Comparison of ENCODE assay signal across 11 cellular contexts in the genomic region with DNA sequence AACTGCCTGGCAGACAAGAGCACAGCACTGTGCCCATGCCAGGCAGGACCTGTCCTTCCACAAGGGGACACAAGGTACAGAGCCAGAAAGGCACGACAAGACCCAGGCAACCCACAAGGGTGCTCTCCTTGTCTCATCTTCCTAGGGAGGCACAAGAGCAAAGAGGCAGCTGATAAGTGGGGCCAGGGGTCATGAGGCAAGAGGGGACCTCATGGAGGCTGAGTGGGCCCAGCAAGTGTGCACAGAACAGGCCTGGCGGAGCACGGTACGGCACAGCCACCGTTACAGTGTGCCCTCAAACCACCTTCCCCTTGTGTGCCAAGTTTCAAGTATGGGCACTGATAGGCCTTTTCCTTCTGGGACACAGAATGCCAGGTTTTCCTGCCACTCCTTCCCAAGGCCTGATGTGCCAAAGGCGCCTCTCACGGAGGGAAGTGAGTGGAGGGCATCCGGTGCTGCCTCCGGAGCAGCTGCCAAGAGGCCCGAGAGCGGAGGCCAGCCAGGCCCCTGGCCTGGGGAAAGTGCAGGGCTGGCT.
A peak's percentile ranks its signal among the peaks of the same experiment; 100 is the strongest.
DNase-seq lines count a peak whose midpoint lies in the region; ATAC-seq and TF ChIP-seq lines count a peak whose summit lies in the region.
"Had no signal": no experiment of that assay in that cellular context is flagged by ENCODE, and none has a peak within 500 bp of the region (broad histone marks: within the 10 kb centered on the region; RNA-seq: fewer than 3 reads in every experiment).

No MANE protein-coding gene starts in this region.

- peaks cover 50 to 84% of the 10 kb centered on the region in 2 donors for H3K36me3 Mint-ChIP-seq in CD14-positive monocyte
- peaks cover 72% of the 10 kb centered on the region for H3K36me3 Mint-ChIP-seq in activated B cell treated with CpG ODN at 0.5 μM for 24 hours (ENCODE audit: low read depth)

- no peaks in the 10 kb centered on the region for H3K4me1 ChIP-seq in aorta (ENCODE audit: control insufficient read depth in 1 of 2, insufficient read depth in 2 of 2, low read length in 2 of 2)

- ATAC-seq in activated B cell treated with CpG ODN at 0.5 μM for 24 hours (ENCODE audit: low read depth) = no peak
- peak; percentile 28 for ATAC-seq in left cardiac atrium
- no peak for ATAC-seq in GM21717 (IDR thresholded peaks at IDR 0.05; ENCODE audit: unreplicated experiment)
- no peak for ATAC-seq in aorta (ENCODE audit: low FRiP score)

- DNase-seq in CD14-positive monocyte (ENCODE audit: low spot score) (no peak), activated B cell treated with CpG ODN at 0.5 μM for 24 hours (no peak), left cardiac atrium (no peak), NCI-H2029 treated with DMSO at 0.1 percent for 48 hours (lab: John Stamatoyannopoulos, UW) (no peak), DMS53 treated with DMSO at 0.1 percent for 48 hours (lab: John Stamatoyannopoulos, UW; ENCODE audit: unreplicated experiment) (no peak), aorta (no peak)
- DNase-seq: activated effector memory CD4-positive, alpha-beta T cell treated with anti-CD3 and anti-CD28 coated beads, Interleukin-2, amount 50 U/mL, for 16 hours; NCI-H1105 treated with DMSO at 0.1 percent for 48 hours had no signal

- H3K9me3 ChIP-seq in aorta (ENCODE audit: control insufficient read depth, low read length) = no peaks in the 10 kb centered on the region

- H3K27ac Mint-ChIP-seq in CD14-positive monocyte (peak overlapping the region in 4 of 7 donors; percentile 26 to 83 (median 68)), activated B cell treated with CpG ODN at 0.5 μM for 24 hours (peak overlapping the region; percentile 68)

- CTCF ChIA-PET in activated B cell treated with CpG ODN at 0.5 μM for 24 hours (lab: Charles Lee) = interaction anchor here (1.2 to 1.6 kb wide), 2 partner anchors 20 to 73 kb away, joined by 3 to 5 read pairs; no protein-coding TSS in a partner anchor

- TF ChIP-seq CTCF in CD14-positive monocyte (IDR thresholded peaks at IDR 0.05) = no peak
- TF ChIP-seq CTCF in activated B cell treated with CpG ODN at 0.5 μM for 24 hours (IDR thresholded peaks at IDR 0.05) = no peak

- H3K27ac ChIP-seq in skin epidermis (peak overlapping the region in 14 of 21 experiments; percentile 4 to 68 (median 55)), aorta (ENCODE audit: low read depth in 1 of 2, low read length in 2 of 2) (no peak overlapping the region)

- H3K4me3 Mint-ChIP-seq in CD14-positive monocyte = no peak overlapping the region
- no peak overlapping the region for H3K4me3 Mint-ChIP-seq in activated B cell treated with CpG ODN at 0.5 μM for 24 hours

- WGBS in aorta, 2 donors = 20 to 30% methylated on average over 11 of the region's 11 CpGs

- H3K36me3 ChIP-seq in aorta (ENCODE audit: control insufficient read depth in 1 of 2, insufficient read depth in 2 of 2, low read length in 1 of 2) = no peaks in the 10 kb centered on the region

- no peaks in the 10 kb centered on the region for H3K27me3 ChIP-seq in aorta (ENCODE audit: control insufficient read depth in 1 of 2, insufficient read depth in 2 of 2, low read length in 1 of 2)

- H3K27me3 Mint-ChIP-seq in CD14-positive monocyte (ENCODE audit: low read depth in 3 of 3) = peaks cover 0 to 2% (median 0%) of the 10 kb centered on the region in 3 donors
- no peaks in the 10 kb centered on the region for H3K27me3 Mint-ChIP-seq in activated B cell treated with CpG ODN at 0.5 μM for 24 hours

- POLR2A ChIA-PET in activated B cell treated with CpG ODN at 0.5 μM for 24 hours (lab: Charles Lee) = no interaction called here

- H3K4me1 Mint-ChIP-seq in CD14-positive monocyte (peaks cover 51% of the 10 kb centered on the region), activated B cell treated with CpG ODN at 0.5 μM for 24 hours (peaks cover 54% of the 10 kb centered on the region)

- intact Hi-C loops in CD14-positive monocyte (cut with micrococcal nuclease) (no loop called here), activated B cell treated with CpG ODN at 0.5 μM for 24 hours (cut with micrococcal nuclease) (no loop called here), left cardiac atrium (cut with DNase I) (no loop called here), aorta (cut with DNase I) (no loop called here)

- no peak overlapping the region for H3K4me3 ChIP-seq in skin epidermis
- H3K4me3 ChIP-seq in aorta (ENCODE audit: low read length in 2 of 2) = no peak overlapping the region
- H3K4me3 ChIP-seq: smooth muscle cell had no signal

- H3K9me3 Mint-ChIP-seq in CD14-positive monocyte = no peaks in the 10 kb centered on the region
- no peaks in the 10 kb centered on the region for H3K9me3 Mint-ChIP-seq in activated B cell treated with CpG ODN at 0.5 μM for 24 hours

Comparison
In these comparisons a context has a peak if more than half of its experiments do, and no peak if none do; other contexts are left out.
1. ATAC-seq: peak in left cardiac atrium (2 of 2); none in activated B cell treated with CpG ODN at 0.5 μM for 24 hours (single experiment), GM21717 (single experiment) and aorta (single experiment).
2. H3K27ac ChIP-seq: peak in skin epidermis (14 of 21); none in aorta (0 of 2).